Comparison of ENCODE assay signal across 11 cellular contexts in genomic region chr15:70375006-70375409, GRCh38.
DNase-seq lines count a peak whose midpoint lies in the region; ATAC-seq and TF ChIP-seq lines count a peak whose summit lies in the region.
"Had no signal": no experiment of that assay in that cellular context is flagged by ENCODE, and none has a peak within 500 bp of the region (broad histone marks: within the 10 kb centered on the region; RNA-seq: fewer than 3 reads in every experiment).

No MANE protein-coding gene starts in this region.

- H3K27me3 Mint-ChIP-seq in Calu3 (ENCODE audit: unreplicated experiment) = peaks cover 46% of the 10 kb centered on the region
- peaks cover 47% of the 10 kb centered on the region for H3K27me3 Mint-ChIP-seq in brain
- H3K27me3 Mint-ChIP-seq in naive thymus-derived CD4-positive, alpha-beta T cell = peaks cover 0 to 70% (median 13%) of the 10 kb centered on the region in 5 donors
- peaks cover 25% of the 10 kb centered on the region for H3K27me3 Mint-ChIP-seq in chondrocyte (ENCODE audit: low read depth)

- H3K9me3 Mint-ChIP-seq in Calu3 (ENCODE audit: low read depth, unreplicated experiment) = no peaks in the 10 kb centered on the region
- peaks cover 0 to 26% (median 8%) of the 10 kb centered on the region in 5 experiments for H3K9me3 Mint-ChIP-seq in brain
- H3K9me3 Mint-ChIP-seq in naive thymus-derived CD4-positive, alpha-beta T cell = peaks cover 0 to 3% (median 0%) of the 10 kb centered on the region in 11 donors
- no peaks in the 10 kb centered on the region for H3K9me3 Mint-ChIP-seq in chondrocyte (ENCODE audit: low read depth)

- H3K27ac ChIP-seq in naive thymus-derived CD4-positive, alpha-beta T cell (ENCODE audit: low read depth, low read length) = no peak overlapping the region

- TF ChIP-seq CTCF in Calu3 (IDR thresholded peaks at IDR 0.05; ENCODE audit: unreplicated experiment) (no peak), brain (conservative IDR thresholded peaks at IDR 0.05) (no peak), chondrocyte (IDR thresholded peaks at IDR 0.05) (no peak)

- ATAC-seq in naive thymus-derived CD4-positive, alpha-beta T cell = peak; percentile 22
- ATAC-seq in GM21576 (IDR thresholded peaks at IDR 0.05; ENCODE audit: unreplicated experiment) = no peak
- ATAC-seq: T-helper 17 cell had no signal

- no TSS peak for BruUV-seq in Calu3 (replicated peaks; lab: Mats Ljungman, UMichigan)

- intact Hi-C loops in Calu3 (cut with micrococcal nuclease; ENCODE audit: unreplicated experiment) = no loop called here
- intact Hi-C loops in naive thymus-derived CD4-positive, alpha-beta T cell (cut with micrococcal nuclease) = no loop called here

- H3K4me3 Mint-ChIP-seq in Calu3 (ENCODE audit: low read depth, unreplicated experiment) = no peak overlapping the region
- no peak overlapping the region for H3K4me3 Mint-ChIP-seq in brain
- no peak overlapping the region for H3K4me3 Mint-ChIP-seq in naive thymus-derived CD4-positive, alpha-beta T cell
- H3K4me3 Mint-ChIP-seq in chondrocyte (ENCODE audit: unreplicated experiment) = no peak overlapping the region
- H3K4me3 Mint-ChIP-seq: activated naive CD8-positive, alpha-beta T cell; T-helper 17 cell had no signal

- CTCF ChIA-PET in Calu3 (lab: Charles Lee) = interaction anchor here (0.6 to 0.8 kb wide), 2 partner anchors 262 to 534 kb away, joined by 3 read pairs; no protein-coding TSS in a partner anchor
- CTCF ChIA-PET in naive thymus-derived CD4-positive, alpha-beta T cell (lab: Charles Lee) = no interaction called here

- no peaks in the 10 kb centered on the region for H3K4me1 ChIP-seq in naive thymus-derived CD4-positive, alpha-beta T cell (ENCODE audit: control insufficient read depth in 2 of 2, insufficient read depth in 2 of 2, low read length in 2 of 2)

- H3K4me1 Mint-ChIP-seq in Calu3 (ENCODE audit: low read depth, unreplicated experiment) (peaks cover 31% of the 10 kb centered on the region), brain (peaks cover 46% of the 10 kb centered on the region), chondrocyte (ENCODE audit: low read depth) (peaks cover 28% of the 10 kb centered on the region)
- H3K4me1 Mint-ChIP-seq in naive thymus-derived CD4-positive, alpha-beta T cell = peaks cover 0 to 6% (median 5%) of the 10 kb centered on the region in 7 donors

- POLR2A ChIA-PET in naive thymus-derived CD4-positive, alpha-beta T cell (lab: Charles Lee) = no interaction called here

- H3K9me3 ChIP-seq in naive thymus-derived CD4-positive, alpha-beta T cell (ENCODE audit: control insufficient read depth in 2 of 3, low read length in 3 of 3) = no peaks in the 10 kb centered on the region

- H3K4me3 ChIP-seq in naive thymus-derived CD4-positive, alpha-beta T cell (ENCODE audit: low read length) = no peak overlapping the region

- peak; percentile 34 for DNase-seq in Calu3
- peak in 2 of 3 experiments; percentile 92 to 97 for DNase-seq in NCI-H1417 (lab: John Stamatoyannopoulos, UW)
- DNase-seq in naive thymus-derived CD4-positive, alpha-beta T cell = no peak
- DNase-seq in chondrocyte (ENCODE audit: low spot score) = no peak
- no peak for DNase-seq in HCEC 1CT
- no peak for DNase-seq in NCI-H1694 treated with DMSO at 0.1 percent for 48 hours (lab: John Stamatoyannopoulos, UW)
- DNase-seq: NCI-H1436, T-helper 17 cell had no signal

- peaks cover 0 to 3% of the 10 kb centered on the region in 2 donors for H3K27me3 ChIP-seq in naive thymus-derived CD4-positive, alpha-beta T cell (ENCODE audit: control insufficient read depth in 2 of 2, insufficient read depth in 2 of 2, low read length in 2 of 2)

- no peaks in the 10 kb centered on the region for H3K36me3 ChIP-seq in naive thymus-derived CD4-positive, alpha-beta T cell (ENCODE audit: control insufficient read depth in 2 of 3, insufficient read depth in 3 of 3, low read length in 3 of 3)

- H3K36me3 Mint-ChIP-seq in Calu3 (ENCODE audit: insufficient read depth, unreplicated experiment) (no peaks in the 10 kb centered on the region), brain (no peaks in the 10 kb centered on the region), chondrocyte (ENCODE audit: low read depth) (peaks cover 3% of the 10 kb centered on the region)
- no peaks in the 10 kb centered on the region for H3K36me3 Mint-ChIP-seq in naive thymus-derived CD4-positive, alpha-beta T cell
- H3K36me3 Mint-ChIP-seq: activated naive CD8-positive, alpha-beta T cell had no signal

- H3K27ac Mint-ChIP-seq in Calu3 (ENCODE audit: unreplicated experiment) (no peak overlapping the region), brain (peak overlapping the region in 3 of 5 experiments; percentile 15 to 68 (median 18)), chondrocyte (ENCODE audit: unreplicated experiment) (no peak overlapping the region)
- H3K27ac Mint-ChIP-seq in naive thymus-derived CD4-positive, alpha-beta T cell = no peak overlapping the region
- H3K27ac Mint-ChIP-seq: activated naive CD8-positive, alpha-beta T cell; T-helper 17 cell had no signal

Comparison
In these comparisons a context has a peak if more than half of its experiments do, and no peak if none do; other contexts are left out.
1. DNase-seq: peak in Calu3 (single experiment) and NCI-H1417 (2 of 3); none in naive thymus-derived CD4-positive, alpha-beta T cell (0 of 9), chondrocyte (single experiment), HCEC 1CT (single experiment) and NCI-H1694 treated with DMSO at 0.1 percent for 48 hours (single experiment).
2. H3K27ac Mint-ChIP-seq: peak in brain (3 of 5); none in Calu3 (single experiment), naive thymus-derived CD4-positive, alpha-beta T cell (0 of 9) and chondrocyte (single experiment).